Comparison of ENCODE assay signal across 12 cellular contexts in the genomic region with DNA sequence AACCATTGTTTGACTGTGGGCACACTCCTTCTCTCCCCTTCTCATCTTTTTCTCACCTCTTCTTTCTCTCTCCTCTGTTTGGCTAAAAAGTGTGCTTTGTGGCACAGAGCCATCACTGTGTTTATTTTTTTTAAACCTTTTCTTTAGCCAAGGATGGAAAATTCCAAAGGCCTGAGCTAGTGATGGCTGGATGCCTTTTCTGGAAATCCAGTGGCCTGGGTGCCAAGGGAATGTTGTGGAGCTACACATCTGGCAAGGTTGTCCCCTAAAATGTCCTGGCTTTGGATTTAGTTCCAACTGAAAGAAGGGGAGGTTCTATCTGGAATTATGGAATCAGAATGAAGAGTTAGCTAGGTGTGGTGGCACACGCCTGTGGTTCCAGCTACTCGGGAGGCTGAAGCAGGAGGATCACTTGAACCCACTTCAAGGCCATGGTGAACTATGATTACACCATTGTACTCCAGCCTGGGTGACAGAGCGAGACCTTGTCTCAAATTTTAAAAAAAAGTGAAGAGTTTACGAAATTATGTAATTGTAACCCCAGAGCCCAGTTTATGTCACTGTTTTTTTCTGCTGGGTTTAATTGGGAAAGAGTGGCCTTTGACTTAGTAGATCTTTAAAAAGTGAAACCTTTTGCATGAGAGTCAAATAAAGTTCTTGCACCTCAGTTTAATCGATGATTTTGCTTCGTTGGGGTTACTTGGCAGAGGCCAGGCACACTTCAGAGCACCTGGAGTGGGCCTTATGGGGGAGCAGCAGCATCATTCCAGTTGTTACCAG. TPM values are rescaled to one million over a fixed set of nuclear protein-coding genes. Genes with fewer than 3 reads are reported as not detected.
DNase-seq lines count a peak whose midpoint lies in the region; ATAC-seq and TF ChIP-seq lines count a peak whose summit lies in the region.
"Had no signal": no experiment of that assay in that cellular context is flagged by ENCODE, and none has a peak within 500 bp of the region (broad histone marks: within the 10 kb centered on the region; RNA-seq: fewer than 3 reads in every experiment).

No MANE protein-coding gene starts in this region.

- H3K36me3 Mint-ChIP-seq in CD14-positive monocyte: peaks cover 21% of the 10 kb centered on the region in 2 donors
- H3K36me3 Mint-ChIP-seq in dendritic cell treated with granulocyte-macrophage colony-stimulating factor and Interleukin-4, amounts not matched to agents 40 ng/mL and 50 ng/mL, for 4 days (ENCODE audit: low read depth): peaks cover 56% of the 10 kb centered on the region

- H3K4me1 Mint-ChIP-seq in CD14-positive monocyte: peaks cover 46% of the 10 kb centered on the region
- H3K4me1 Mint-ChIP-seq in dendritic cell treated with granulocyte-macrophage colony-stimulating factor and Interleukin-4, amounts not matched to agents 40 ng/mL and 50 ng/mL, for 4 days (ENCODE audit: low read depth): peaks cover 43% of the 10 kb centered on the region
- H3K4me1 Mint-ChIP-seq: brain had no signal

- no peak overlapping the region for H3K4me3 Mint-ChIP-seq in CD14-positive monocyte
- no peak overlapping the region for H3K4me3 Mint-ChIP-seq in dendritic cell treated with granulocyte-macrophage colony-stimulating factor and Interleukin-4, amounts not matched to agents 40 ng/mL and 50 ng/mL, for 4 days
- H3K4me3 Mint-ChIP-seq: brain; T-helper 1 cell treated with Interleukin-12 subunit alpha and Interleukin-12 subunit beta and Interleukin-4 antibody, amounts not matched to agents 30 μg/mL and 1 μg/mL, for 36 hours had no signal

- peak; percentile 40 for ATAC-seq in sciatic nerve

- peaks cover 0 to 2% (median 0%) of the 10 kb centered on the region in 3 donors for H3K27me3 Mint-ChIP-seq in CD14-positive monocyte (ENCODE audit: low read depth in 3 of 3)
- no peaks in the 10 kb centered on the region for H3K27me3 Mint-ChIP-seq in dendritic cell treated with granulocyte-macrophage colony-stimulating factor and Interleukin-4, amounts not matched to agents 40 ng/mL and 50 ng/mL, for 4 days

- peaks cover 0 to 9% (median 2%) of the 10 kb centered on the region in 7 donors for H3K9me3 Mint-ChIP-seq in CD14-positive monocyte
- peaks cover 16% of the 10 kb centered on the region for H3K9me3 Mint-ChIP-seq in dendritic cell treated with granulocyte-macrophage colony-stimulating factor and Interleukin-4, amounts not matched to agents 40 ng/mL and 50 ng/mL, for 4 days
- H3K9me3 Mint-ChIP-seq: T-helper 1 cell treated with Interleukin-12 subunit alpha and Interleukin-12 subunit beta and Interleukin-4 antibody, amounts not matched to agents 30 μg/mL and 1 μg/mL, for 36 hours had no signal

- intact Hi-C loops in CD14-positive monocyte (cut with micrococcal nuclease) (no loop called here), sciatic nerve (cut with DNase I) (no loop called here)
- intact Hi-C loops in dendritic cell treated with granulocyte-macrophage colony-stimulating factor and Interleukin-4, amounts not matched to agents 40 ng/mL and 50 ng/mL, for 4 days (cut with micrococcal nuclease): no loop called here

- DNase-seq in CD14-positive monocyte (ENCODE audit: low spot score) (no peak), EH (ENCODE audit: low read depth) (peak; percentile 47), sciatic nerve (ENCODE audit: low spot score) (no peak), DMS79 treated with DMSO at 0.1 percent for 48 hours (lab: John Stamatoyannopoulos, UW) (no peak), NCI-H748 treated with DMSO at 0.1 percent for 48 hours (lab: John Stamatoyannopoulos, UW) (no peak), NK-92 (lab: John Stamatoyannopoulos, UW; ENCODE audit: unreplicated experiment) (no peak)
- DNase-seq: activated CD4-positive, alpha-beta T cell treated with anti-CD3 and anti-CD28 coated beads for 4 hours; activated T-cell treated with anti-CD3 and anti-CD28 coated beads, Interleukin-2, amount 50 U/mL, for 48 hours; GF-D8 had no signal

- H3K27ac Mint-ChIP-seq in CD14-positive monocyte: peak overlapping the region; percentile 46 to 84 (median 75)
- H3K27ac Mint-ChIP-seq in dendritic cell treated with granulocyte-macrophage colony-stimulating factor and Interleukin-4, amounts not matched to agents 40 ng/mL and 50 ng/mL, for 4 days: peak overlapping the region; percentile 4
- H3K27ac Mint-ChIP-seq: brain; T-helper 1 cell treated with Interleukin-12 subunit alpha and Interleukin-12 subunit beta and Interleukin-4 antibody, amounts not matched to agents 30 μg/mL and 1 μg/mL, for 36 hours had no signal

- TF ChIP-seq CTCF in CD14-positive monocyte (IDR thresholded peaks at IDR 0.05): no peak

RNA-seq across cellular contexts. Expression of a gene that starts 17.7 kb away (rescaled TPM):
- polyA plus RNA-seq in CD14-positive monocyte: 10 to 100 TPM; 20.8 to 39.7 TPM
- 39.5 TPM for total RNA-seq in sciatic nerve
